1 cellular context compared by ENCODE assay signal in genomic region chr6:167892835-167893234, GRCh38.
A peak's percentile ranks its signal among the peaks of the same experiment; 100 is the strongest.
TF ChIP-seq lines count a peak whose summit lies in the region.

No MANE protein-coding gene starts in this region.

TF ChIP-seq in GM23338, 12 proteins besides CTCF, POLR2A, EP300 and RAD21 (continued from another document):
- TF ChIP-seq ZNF462 (CRISPR knock-in tag; IDR thresholded peaks at IDR 0.05), result no peak
- TF ChIP-seq EZH2phosphoT487 (IDR thresholded peaks at IDR 0.05; ENCODE audit: unreplicated experiment), result no peak
- TF ChIP-seq CREB1 (CRISPR knock-in tag; IDR thresholded peaks at IDR 0.05; ENCODE audit: low read depth), result 0 out of 2 replicates have a peak, but pooled peaks have one; percentile 11
- no peak for TF ChIP-seq EZH2 (IDR thresholded peaks at IDR 0.05; ENCODE audit: low read depth, unreplicated experiment)
